Comparison of ENCODE assay signal across 10 cellular contexts in the genomic region with DNA sequence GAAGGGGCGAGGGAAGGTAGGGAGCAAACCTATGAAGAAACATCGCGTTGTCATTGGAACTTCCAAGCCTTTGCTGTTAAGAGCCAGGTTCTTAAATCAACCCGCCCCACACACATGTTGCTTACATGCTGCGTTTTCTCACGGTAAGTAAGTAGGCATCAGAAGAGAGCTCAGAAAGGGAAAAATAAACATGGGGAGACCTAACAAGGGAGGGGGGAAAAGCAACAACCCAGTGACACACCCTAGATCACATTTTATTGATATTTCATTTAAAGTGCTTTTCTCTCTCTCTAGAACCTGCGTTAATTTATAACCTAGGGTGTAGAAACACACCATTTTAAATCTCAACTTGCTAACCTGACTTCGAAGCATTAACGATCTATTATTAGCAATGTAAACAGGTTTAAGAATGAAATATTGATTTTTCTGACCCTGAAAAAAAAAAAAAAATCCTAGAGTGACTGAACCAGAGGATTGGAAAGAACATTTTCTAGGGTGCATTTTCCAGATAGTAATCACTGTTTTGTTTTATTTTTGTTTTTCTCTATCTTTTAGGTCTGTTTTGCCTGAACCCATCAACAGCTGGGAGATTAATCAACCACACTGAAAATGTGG. TPM values are rescaled to one million over a fixed set of nuclear protein-coding genes. Genes with fewer than 3 reads are reported as not detected.
DNase-seq lines count a peak whose midpoint lies in the region; ATAC-seq, FAIRE-seq and TF ChIP-seq lines count a peak whose summit lies in the region.
"Had no signal": no experiment of that assay in that cellular context is flagged by ENCODE, and none has a peak within 500 bp of the region (broad histone marks: within the 10 kb centered on the region; RNA-seq: fewer than 3 reads in every experiment).

No MANE protein-coding gene starts in this region.

- no peak for ATAC-seq in HepG2
- no peak for ATAC-seq in upper lobe of left lung (ENCODE audit: low FRiP score in 2 of 2)
- no peak for ATAC-seq in esophagus mucosa
- ATAC-seq: activated CD4-positive, CD25-positive, alpha-beta regulatory T cell treated with anti-CD3 and anti-CD28 coated beads, Interleukin-2, amount 50 U/mL, for 24 hours had no signal

- no peak overlapping the region for H2AFZ ChIP-seq in HepG2 (ENCODE audit: low read length)

- H3K36me3 ChIP-seq in HepG2 (replicated peaks in 1 of 2; ENCODE audit: control insufficient read depth in 1 of 2, insufficient read depth in 2 of 2, low read length in 2 of 2) (no peaks in the 10 kb centered on the region), upper lobe of left lung (no peaks in the 10 kb centered on the region)

- CTCF ChIA-PET in HepG2 (lab: Yijun Ruan, JAX; ENCODE audit: low intra/inter-chr PET ratio, low total read pairs), result no interaction called here

- TF ChIP-seq CTCF in HepG2 (CRISPR knock-in tag; IDR thresholded peaks at IDR 0.05), result no peak
- no peak for TF ChIP-seq CTCF in upper lobe of left lung (IDR thresholded peaks at IDR 0.05)

- no TSS peak for BruUV-seq in HepG2 (replicated peaks; lab: Mats Ljungman, UMichigan)

- H3K4me3 ChIP-seq in HepG2 (replicated peaks in 1 of 3; ENCODE audit: insufficient read depth in 1 of 3, low read depth in 2 of 3, low read length in 3 of 3) (no peak overlapping the region), upper lobe of left lung (peak overlapping the region; percentile 25 to 93 (median 58))

- no peaks in the 10 kb centered on the region for H3K79me2 ChIP-seq in HepG2 (ENCODE audit: insufficient read depth, low read length)

- TF ChIP-seq EP300 in HepG2 (IDR thresholded peaks at IDR 0.05; ENCODE audit: low read depth in 2 of 2, low read length in 2 of 2), result no peak
- TF ChIP-seq EP300 in HepG2 (CRISPR knock-in tag; IDR thresholded peaks at IDR 0.05; ENCODE audit: borderline replicate concordance), result no peak
- TF ChIP-seq EP300 in upper lobe of left lung (IDR thresholded peaks at IDR 0.05), result no peak

- no peak for TF ChIP-seq POLR2A in HepG2 (IDR thresholded peaks at IDR 0.05; ENCODE audit: insufficient read depth in 1 of 2, low read depth in 2 of 2, low read length in 2 of 2)
- no peak for TF ChIP-seq POLR2A in upper lobe of left lung (IDR thresholded peaks at IDR 0.05)

- TF ChIP-seq RAD21 in HepG2 (CRISPR knock-in tag; IDR thresholded peaks at IDR 0.05), result no peak

- 82% methylated on average over 9 of the region's 9 CpGs for WGBS in HepG2 (ENCODE audit: low lambda C conversion rate)
- WGBS in upper lobe of left lung, 2 donors, result 30 to 31% methylated on average over 9 of the region's 9 CpGs

- H3K27me3 ChIP-seq in HepG2 (ENCODE audit: control insufficient read depth in 1 of 2, insufficient read depth in 2 of 2, low read length in 2 of 2) (no peaks in the 10 kb centered on the region), upper lobe of left lung (peaks cover 0 to 24% (median 10%) of the 10 kb centered on the region in 4 donors)

- H3K4me2 ChIP-seq in HepG2 (ENCODE audit: low read depth, low read length), result no peak overlapping the region

- H3K27ac ChIP-seq in HepG2 (ENCODE audit: extremely low read length, insufficient read depth, low read length) (no peak overlapping the region), upper lobe of left lung (peak overlapping the region; percentile 85 to 95 (median 90))

- H3K4me1 ChIP-seq in HepG2 (ENCODE audit: insufficient read depth, low read length), result peaks cover 12% of the 10 kb centered on the region; the same call in 1 of the 2 replicates
- peaks cover 4 to 29% (median 19%) of the 10 kb centered on the region in 4 donors for H3K4me1 ChIP-seq in upper lobe of left lung

- no peaks in the 10 kb centered on the region for H3K9me3 ChIP-seq in HepG2 (ENCODE audit: low read length)
- no peaks in the 10 kb centered on the region for H3K9me3 ChIP-seq in upper lobe of left lung

- intact Hi-C loops in HepG2 (cut with micrococcal nuclease; ENCODE audit: unreplicated experiment), result no loop called here

- peak; percentile 40 for DNase-seq in NCI-H748 (lab: John Stamatoyannopoulos, UW; ENCODE audit: unreplicated experiment)
- no peak for DNase-seq in NCI-H748 treated with DMSO at 0.1 percent for 48 hours (lab: John Stamatoyannopoulos, UW)
- DNase-seq in HepG2 (ENCODE audit: low spot score), result no peak
- DNase-seq in upper lobe of left lung, result no peak
- DNase-seq in AG08395 (ENCODE audit: low spot score), result no peak
- DNase-seq: hippocampal formation, MV-4-11 had no signal

- H3K9ac ChIP-seq in HepG2 (ENCODE audit: insufficient read depth, low read depth, low read length), result no peak overlapping the region

- FAIRE-seq in HepG2 (lab: Jason Lieb, UNC), result no peak
- FAIRE-seq: A204.1 had no signal

- in situ Hi-C loops in HepG2 (cut with HindIII; ENCODE audit: extremely low pct_ligation_motif_present, low pct_unique_long_range_greater_than_20kb), result no loop called here

- H4K20me1 ChIP-seq in HepG2 (ENCODE audit: insufficient read depth, low read length), result no peaks in the 10 kb centered on the region

- POLR2A ChIA-PET in HepG2 (lab: Yijun Ruan, JAX), result interaction anchor here (1.6 kb wide), 1 partner anchor 23 kb away, joined by 9 read pairs; no protein-coding TSS in a partner anchor

RNA-seq across cellular contexts. Expression of gene HOXA2, which starts 3.2 kb away (rescaled TPM):
- total RNA-seq in HepG2 (2016; rRNA removed; fragmentation: Illumina TruSeq; extraction: Trizol), result 0.22 TPM in 1 of 2 replicates, not detected in the other
- total RNA-seq in HepG2 (2016; cell fraction: cytosol; rRNA removed; fragmentation: Illumina TruSeq; extraction: Trizol; ENCODE audit: low read depth), result 0.10 and 0.35 TPM in 2 replicates
- 0.15 TPM in 1 of 2 replicates, not detected in the other for total RNA-seq in HepG2 (2016; cell fraction: insoluble cytoplasmic fraction; rRNA removed; fragmentation: Illumina TruSeq; extraction: Trizol)
- total RNA-seq in HepG2 (2016; cell fraction: membrane; rRNA removed; fragmentation: Illumina TruSeq; extraction: Trizol), result 0.09 and 0.17 TPM in 2 replicates
- 0.63 and 1.3 TPM in 2 replicates for total RNA-seq in HepG2 (2016; cell fraction: nucleus; rRNA removed; fragmentation: Illumina TruSeq; extraction: Trizol)
- 0.20 and 0.29 TPM in 2 replicates for polyA plus RNA-seq in HepG2 (2011; rRNA removed)
- 0.03 and 0.08 TPM in 2 replicates for polyA plus RNA-seq in HepG2 (2011; cell fraction: cytosol; rRNA removed)
- polyA plus RNA-seq in HepG2 (2011; cell fraction: nucleus; rRNA removed), result 1.1 and 1.3 TPM in 2 replicates
- polyA plus RNA-seq in HepG2 (2012), result 0.21 and 0.27 TPM in 2 replicates
- polyA plus RNA-seq in HepG2 (2016; cell fraction: cytosol; fragmentation: Illumina TruSeq; extraction: Trizol; ENCODE audit: low read depth), result 0.12 and 0.16 TPM in 2 replicates
- polyA plus RNA-seq in HepG2 (2016; cell fraction: insoluble cytoplasmic fraction; fragmentation: Illumina TruSeq; extraction: Trizol; ENCODE audit: low read depth), result 0.15 and 0.48 TPM in 2 replicates
- polyA plus RNA-seq in HepG2 (2016; cell fraction: membrane; fragmentation: Illumina TruSeq; extraction: Trizol; ENCODE audit: low read depth), result 0.23 and 0.26 TPM in 2 replicates
- 2.9 and 3.3 TPM in 2 replicates for polyA plus RNA-seq in HepG2 (2016; cell fraction: nucleus; fragmentation: Illumina TruSeq; extraction: Trizol; ENCODE audit: insufficient read depth, low read depth)
- 0.24 TPM in 1 of 2 replicates, not detected in the other for polyA minus RNA-seq in HepG2 (2011; rRNA and poly(A)+ RNA removed; ENCODE audit: low replicate concordance)
- polyA minus RNA-seq in HepG2 (2011; cell fraction: cytosol; rRNA and poly(A)+ RNA removed), result not detected in 2 replicates
- 1.5 and 1.9 TPM in 2 replicates for polyA minus RNA-seq in HepG2 (2011; cell fraction: nucleus; rRNA and poly(A)+ RNA removed)
- total RNA-seq in upper lobe of left lung, result 1 to 10 TPM in 2 of 6 donors, under 1 TPM in 3, not detected in 1; 0.30 to 3.0 (median 0.86) TPM
- total RNA-seq in esophagus mucosa, result 1.1 TPM

RNA-seq across cellular contexts. Expression of gene HOXA1, which starts 3.5 kb away (rescaled TPM):
- total RNA-seq in HepG2 (2016; rRNA removed; fragmentation: Illumina TruSeq; extraction: Trizol), result 0.20 TPM in 1 of 2 replicates, not detected in the other
- not detected in 2 replicates for total RNA-seq in HepG2 (2016; cell fraction: cytosol; rRNA removed; fragmentation: Illumina TruSeq; extraction: Trizol; ENCODE audit: low read depth)
- total RNA-seq in HepG2 (2016; cell fraction: insoluble cytoplasmic fraction; rRNA removed; fragmentation: Illumina TruSeq; extraction: Trizol), result 0.11 TPM in 1 of 2 replicates, not detected in the other
- total RNA-seq in HepG2 (2016; cell fraction: membrane; rRNA removed; fragmentation: Illumina TruSeq; extraction: Trizol), result 0.14 and 0.15 TPM in 2 replicates
- not detected in 2 replicates for total RNA-seq in HepG2 (2016; cell fraction: nucleus; rRNA removed; fragmentation: Illumina TruSeq; extraction: Trizol)
- polyA plus RNA-seq in HepG2 (2011; rRNA removed), result 0.18 and 0.31 TPM in 2 replicates
- 0.09 and 0.13 TPM in 2 replicates for polyA plus RNA-seq in HepG2 (2011; cell fraction: cytosol; rRNA removed)
- 0.71 and 0.92 TPM in 2 replicates for polyA plus RNA-seq in HepG2 (2011; cell fraction: nucleus; rRNA removed)
- polyA plus RNA-seq in HepG2 (2012), result 0.11 and 0.30 TPM in 2 replicates
- polyA plus RNA-seq in HepG2 (2016; cell fraction: cytosol; fragmentation: Illumina TruSeq; extraction: Trizol; ENCODE audit: low read depth), result 0.11 TPM in 1 of 2 replicates, not detected in the other
- 0.42 and 0.43 TPM in 2 replicates for polyA plus RNA-seq in HepG2 (2016; cell fraction: insoluble cytoplasmic fraction; fragmentation: Illumina TruSeq; extraction: Trizol; ENCODE audit: low read depth)
- 0.31 and 0.33 TPM in 2 replicates for polyA plus RNA-seq in HepG2 (2016; cell fraction: membrane; fragmentation: Illumina TruSeq; extraction: Trizol; ENCODE audit: low read depth)
- 1.0 and 1.4 TPM in 2 replicates for polyA plus RNA-seq in HepG2 (2016; cell fraction: nucleus; fragmentation: Illumina TruSeq; extraction: Trizol; ENCODE audit: insufficient read depth, low read depth)
- polyA minus RNA-seq in HepG2 (2011; rRNA and poly(A)+ RNA removed; ENCODE audit: low replicate concordance), result 0.05 and 0.10 TPM in 2 replicates
- not detected in 2 replicates for polyA minus RNA-seq in HepG2 (2011; cell fraction: cytosol; rRNA and poly(A)+ RNA removed)
- polyA minus RNA-seq in HepG2 (2011; cell fraction: nucleus; rRNA and poly(A)+ RNA removed), result 0.25 and 0.52 TPM in 2 replicates
- 1 to 10 TPM in 1 of 6 donors, under 1 TPM in 2, not detected in 3; 0.46 to 2.1 (median 0.64) TPM for total RNA-seq in upper lobe of left lung
- 3.2 TPM for total RNA-seq in esophagus mucosa

RNA-seq across cellular contexts. Expression of gene HOXA4, which starts 31.2 kb away (rescaled TPM):
- 1.8 and 2.4 TPM in 2 replicates for total RNA-seq in HepG2 (2016; rRNA removed; fragmentation: Illumina TruSeq; extraction: Trizol)
- total RNA-seq in HepG2 (2016; cell fraction: cytosol; rRNA removed; fragmentation: Illumina TruSeq; extraction: Trizol; ENCODE audit: low read depth), result 2.0 and 2.2 TPM in 2 replicates
- 1.0 and 2.0 TPM in 2 replicates for total RNA-seq in HepG2 (2016; cell fraction: insoluble cytoplasmic fraction; rRNA removed; fragmentation: Illumina TruSeq; extraction: Trizol)
- total RNA-seq in HepG2 (2016; cell fraction: membrane; rRNA removed; fragmentation: Illumina TruSeq; extraction: Trizol), result 2.9 and 3.2 TPM in 2 replicates
- 0.53 and 1.8 TPM in 2 replicates for total RNA-seq in HepG2 (2016; cell fraction: nucleus; rRNA removed; fragmentation: Illumina TruSeq; extraction: Trizol)
- polyA plus RNA-seq in HepG2 (2011; rRNA removed), result 4.3 and 5.4 TPM in 2 replicates
- polyA plus RNA-seq in HepG2 (2011; cell fraction: cytosol; rRNA removed), result 4.7 and 6.2 TPM in 2 replicates
- 5.3 and 5.5 TPM in 2 replicates for polyA plus RNA-seq in HepG2 (2011; cell fraction: nucleus; rRNA removed)
- polyA plus RNA-seq in HepG2 (2012), result 5.2 and 7.3 TPM in 2 replicates
- 7.9 and 8.8 TPM in 2 replicates for polyA plus RNA-seq in HepG2 (2016; cell fraction: cytosol; fragmentation: Illumina TruSeq; extraction: Trizol; ENCODE audit: low read depth)
- 7.2 and 9.1 TPM in 2 replicates for polyA plus RNA-seq in HepG2 (2016; cell fraction: insoluble cytoplasmic fraction; fragmentation: Illumina TruSeq; extraction: Trizol; ENCODE audit: low read depth)
- 10.6 and 13.1 TPM in 2 replicates for polyA plus RNA-seq in HepG2 (2016; cell fraction: membrane; fragmentation: Illumina TruSeq; extraction: Trizol; ENCODE audit: low read depth)
- polyA plus RNA-seq in HepG2 (2016; cell fraction: nucleus; fragmentation: Illumina TruSeq; extraction: Trizol; ENCODE audit: insufficient read depth, low read depth), result 9.4 and 10.8 TPM in 2 replicates
- 0.56 and 2.4 TPM in 2 replicates for polyA minus RNA-seq in HepG2 (2011; rRNA and poly(A)+ RNA removed; ENCODE audit: low replicate concordance)
- polyA minus RNA-seq in HepG2 (2011; cell fraction: cytosol; rRNA and poly(A)+ RNA removed), result 1.7 and 2.3 TPM in 2 replicates
- polyA minus RNA-seq in HepG2 (2011; cell fraction: nucleus; rRNA and poly(A)+ RNA removed), result 1.4 and 2.7 TPM in 2 replicates
- 10 to 100 TPM in 1 of 6 donors, 1 to 10 TPM in 5; 1.5 to 10.5 (median 6.2) TPM for total RNA-seq in upper lobe of left lung
- total RNA-seq in esophagus mucosa, result 5.5 TPM

RNA-seq across cellular contexts. Expression of gene HOXA5, which starts 44.1 kb away (rescaled TPM):
- total RNA-seq in HepG2 (2016; rRNA removed; fragmentation: Illumina TruSeq; extraction: Trizol) (3.2 and 3.9 TPM in 2 replicates), upper lobe of left lung (10 to 100 TPM in 5 of 6 donors, 1 to 10 TPM in 1; 7.8 to 79.9 (median 16.9) TPM), esophagus mucosa (5.6 TPM)
- 0.71 and 0.97 TPM in 2 replicates for total RNA-seq in HepG2 (2016; cell fraction: cytosol; rRNA removed; fragmentation: Illumina TruSeq; extraction: Trizol; ENCODE audit: low read depth)
- total RNA-seq in HepG2 (2016; cell fraction: insoluble cytoplasmic fraction; rRNA removed; fragmentation: Illumina TruSeq; extraction: Trizol), result 3.0 TPM in 2 replicates
- total RNA-seq in HepG2 (2016; cell fraction: membrane; rRNA removed; fragmentation: Illumina TruSeq; extraction: Trizol), result 2.1 and 3.2 TPM in 2 replicates
- total RNA-seq in HepG2 (2016; cell fraction: nucleus; rRNA removed; fragmentation: Illumina TruSeq; extraction: Trizol), result 2.1 and 4.1 TPM in 2 replicates
- polyA plus RNA-seq in HepG2 (2011; rRNA removed), result 3.6 and 4.0 TPM in 2 replicates
- 2.0 TPM in 2 replicates for polyA plus RNA-seq in HepG2 (2011; cell fraction: cytosol; rRNA removed)
- 4.0 and 4.1 TPM in 2 replicates for polyA plus RNA-seq in HepG2 (2011; cell fraction: nucleus; rRNA removed)
- polyA plus RNA-seq in HepG2 (2012), result 2.3 TPM in 2 replicates
- polyA plus RNA-seq in HepG2 (2016; cell fraction: cytosol; fragmentation: Illumina TruSeq; extraction: Trizol; ENCODE audit: low read depth), result 0.70 and 1.1 TPM in 2 replicates
- 4.1 and 4.3 TPM in 2 replicates for polyA plus RNA-seq in HepG2 (2016; cell fraction: insoluble cytoplasmic fraction; fragmentation: Illumina TruSeq; extraction: Trizol; ENCODE audit: low read depth)
- 2.2 and 2.8 TPM in 2 replicates for polyA plus RNA-seq in HepG2 (2016; cell fraction: membrane; fragmentation: Illumina TruSeq; extraction: Trizol; ENCODE audit: low read depth)
- 6.4 and 8.6 TPM in 2 replicates for polyA plus RNA-seq in HepG2 (2016; cell fraction: nucleus; fragmentation: Illumina TruSeq; extraction: Trizol; ENCODE audit: insufficient read depth, low read depth)
- polyA minus RNA-seq in HepG2 (2011; rRNA and poly(A)+ RNA removed; ENCODE audit: low replicate concordance), result 0.98 and 2.8 TPM in 2 replicates
- polyA minus RNA-seq in HepG2 (2011; cell fraction: cytosol; rRNA and poly(A)+ RNA removed), result 1.1 and 2.2 TPM in 2 replicates
- 2.7 and 3.4 TPM in 2 replicates for polyA minus RNA-seq in HepG2 (2011; cell fraction: nucleus; rRNA and poly(A)+ RNA removed)

RNA-seq across cellular contexts. Expression of gene HOXA6, which starts 48.2 kb away (rescaled TPM):
- total RNA-seq in HepG2 (2016; rRNA removed; fragmentation: Illumina TruSeq; extraction: Trizol) (0.95 and 1.3 TPM in 2 replicates), upper lobe of left lung (1 to 10 TPM in 4 of 6 donors, under 1 TPM in 1, not detected in 1; 0.61 to 8.4 (median 4.0) TPM), esophagus mucosa (1.7 TPM)
- total RNA-seq in HepG2 (2016; cell fraction: cytosol; rRNA removed; fragmentation: Illumina TruSeq; extraction: Trizol; ENCODE audit: low read depth), result 0.71 TPM in 1 of 2 replicates, not detected in the other
- 0.79 and 1.2 TPM in 2 replicates for total RNA-seq in HepG2 (2016; cell fraction: insoluble cytoplasmic fraction; rRNA removed; fragmentation: Illumina TruSeq; extraction: Trizol)
- total RNA-seq in HepG2 (2016; cell fraction: membrane; rRNA removed; fragmentation: Illumina TruSeq; extraction: Trizol), result 0.41 and 0.65 TPM in 2 replicates
- 1.1 and 3.7 TPM in 2 replicates for total RNA-seq in HepG2 (2016; cell fraction: nucleus; rRNA removed; fragmentation: Illumina TruSeq; extraction: Trizol)
- 0.68 and 1.5 TPM in 2 replicates for polyA plus RNA-seq in HepG2 (2011; rRNA removed)
- 0.38 and 0.74 TPM in 2 replicates for polyA plus RNA-seq in HepG2 (2011; cell fraction: cytosol; rRNA removed)
- 4.3 and 4.7 TPM in 2 replicates for polyA plus RNA-seq in HepG2 (2011; cell fraction: nucleus; rRNA removed)
- polyA plus RNA-seq in HepG2 (2012), result 0.47 and 0.68 TPM in 2 replicates
- polyA plus RNA-seq in HepG2 (2016; cell fraction: cytosol; fragmentation: Illumina TruSeq; extraction: Trizol; ENCODE audit: low read depth), result 0.18 TPM in 1 of 2 replicates, not detected in the other
- polyA plus RNA-seq in HepG2 (2016; cell fraction: insoluble cytoplasmic fraction; fragmentation: Illumina TruSeq; extraction: Trizol; ENCODE audit: low read depth), result 0.94 and 0.99 TPM in 2 replicates
- 0.22 TPM in 1 of 2 replicates, not detected in the other for polyA plus RNA-seq in HepG2 (2016; cell fraction: membrane; fragmentation: Illumina TruSeq; extraction: Trizol; ENCODE audit: low read depth)
- 3.5 and 4.1 TPM in 2 replicates for polyA plus RNA-seq in HepG2 (2016; cell fraction: nucleus; fragmentation: Illumina TruSeq; extraction: Trizol; ENCODE audit: insufficient read depth, low read depth)
- polyA minus RNA-seq in HepG2 (2011; rRNA and poly(A)+ RNA removed; ENCODE audit: low replicate concordance), result 1.2 and 2.5 TPM in 2 replicates
- polyA minus RNA-seq in HepG2 (2011; cell fraction: cytosol; rRNA and poly(A)+ RNA removed), result 0.79 TPM in 1 of 2 replicates, not detected in the other
- polyA minus RNA-seq in HepG2 (2011; cell fraction: nucleus; rRNA and poly(A)+ RNA removed), result 2.1 and 3.0 TPM in 2 replicates

Comparison
In these comparisons a context has a peak if more than half of its experiments do, and no peak if none do; other contexts are left out.
1. H3K4me3 ChIP-seq: peak in upper lobe of left lung (4 of 4); none in HepG2 (0 of 3).